ENCODE assay signal across 1 cellular context in genomic region chr5:172450453-172450852, GRCh38.
TF ChIP-seq lines count a peak whose summit lies in the region.

No MANE protein-coding gene starts in this region.

TF ChIP-seq in SK-N-SH, 30 proteins besides CTCF, POLR2A, EP300 and RAD21:
- TF ChIP-seq, protein P1, sequence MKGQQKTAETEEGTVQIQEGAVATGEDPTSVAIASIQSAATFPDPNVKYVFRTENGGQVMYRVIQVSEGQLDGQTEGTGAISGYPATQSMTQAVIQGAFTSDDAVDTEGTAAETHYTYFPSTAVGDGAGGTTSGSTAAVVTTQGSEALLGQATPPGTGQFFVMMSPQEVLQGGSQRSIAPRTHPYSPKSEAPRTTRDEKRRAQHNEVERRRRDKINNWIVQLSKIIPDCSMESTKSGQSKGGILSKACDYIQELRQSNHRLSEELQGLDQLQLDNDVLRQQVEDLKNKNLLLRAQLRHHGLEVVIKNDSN (IDR thresholded peaks at IDR 0.05; ENCODE audit: borderline replicate concordance, low read depth): no peak
- TF ChIP-seq TCF12 (IDR thresholded peaks at IDR 0.05) (no peak), TEAD4 (IDR thresholded peaks at IDR 0.05; ENCODE audit: borderline replicate concordance, insufficient read depth) (no peak), CHD2 (IDR thresholded peaks at IDR 0.05; ENCODE audit: low read length, partially characterized antibody) (no peak), ZBTB33 (IDR thresholded peaks at IDR 0.05; ENCODE audit: borderline replicate concordance, low read depth) (no peak), NRF1 (IDR thresholded peaks at IDR 0.05; ENCODE audit: low read depth, low read length) (no peak), FOXM1 (IDR thresholded peaks at IDR 0.05; ENCODE audit: low read depth) (no peak), NFIC (IDR thresholded peaks at IDR 0.05; ENCODE audit: borderline replicate concordance) (no peak), TAF1 (IDR thresholded peaks at IDR 0.05; ENCODE audit: borderline replicate concordance, low read depth, low read length) (no peak)
